ENCODE assay signal across 1 cellular context in genomic region chr17:2384439-2385127, GRCh38.
TF ChIP-seq lines count a peak whose summit lies in the region.

No MANE protein-coding gene starts in this region.

TF ChIP-seq in liver, 16 proteins besides CTCF, POLR2A, EP300 and RAD21 (continued from another document):
- TF ChIP-seq ZBTB33 (IDR thresholded peaks at IDR 0.05) (no peak), SP1 (IDR thresholded peaks at IDR 0.05) (no peak), TAF1 (conservative IDR thresholded peaks at IDR 0.05) (no peak), GABPA (IDR thresholded peaks at IDR 0.05 in 1 of 2, conservative IDR thresholded peaks at IDR 0.05 in 1 of 2) (no peak), YY1 (IDR thresholded peaks at IDR 0.05) (no peak), MAX (IDR thresholded peaks at IDR 0.05) (no peak), NR2F2 (IDR thresholded peaks at IDR 0.05) (no peak)
- TF ChIP-seq, protein P1, sequence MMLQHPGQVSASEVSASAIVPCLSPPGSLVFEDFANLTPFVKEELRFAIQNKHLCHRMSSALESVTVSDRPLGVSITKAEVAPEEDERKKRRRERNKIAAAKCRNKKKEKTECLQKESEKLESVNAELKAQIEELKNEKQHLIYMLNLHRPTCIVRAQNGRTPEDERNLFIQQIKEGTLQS (IDR thresholded peaks at IDR 0.05), result no peak
